Comparison of ENCODE assay signal across 9 cellular contexts in the genomic region with DNA sequence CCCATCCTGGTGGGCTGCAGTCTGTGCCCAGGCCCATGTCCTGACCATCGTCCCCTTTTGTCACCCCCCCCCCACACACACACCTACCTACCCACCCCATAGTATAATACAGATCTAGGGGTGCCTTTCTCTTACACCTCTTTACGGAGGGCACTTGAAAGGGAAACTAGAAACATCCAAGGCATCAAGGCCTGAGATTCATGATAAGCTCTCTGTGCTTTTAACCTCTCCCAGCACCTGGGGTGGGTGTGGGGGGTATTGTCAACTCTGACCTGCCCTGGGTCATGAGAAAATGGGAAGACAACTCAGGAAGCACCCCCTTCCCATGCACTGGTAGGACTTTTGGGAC. TPM values are rescaled to one million over a fixed set of nuclear protein-coding genes. Genes with fewer than 3 reads are reported as not detected.
A peak's percentile ranks its signal among the peaks of the same experiment; 100 is the strongest.
DNase-seq lines count a peak whose midpoint lies in the region; ATAC-seq and TF ChIP-seq lines count a peak whose summit lies in the region.
"Had no signal": no experiment of that assay in that cellular context is flagged by ENCODE, and none has a peak within 500 bp of the region (broad histone marks: within the 10 kb centered on the region; RNA-seq: fewer than 3 reads in every experiment).

No MANE protein-coding gene starts in this region.

- no peaks in the 10 kb centered on the region for H4K20me1 ChIP-seq in SU-DHL-6 (ENCODE audit: low read depth, low read length)
- H4K20me1 ChIP-seq in fibroblast of lung (ENCODE audit: control insufficient read depth, extremely low read depth, insufficient read depth, low read length): peaks cover 2% of the 10 kb centered on the region

- TF ChIP-seq CTCF in GM06990 (IDR thresholded peaks at IDR 0.05; ENCODE audit: insufficient read depth, low read length, poor library complexity, severe bottlenecking): no peak
- no peak for TF ChIP-seq CTCF in SU-DHL-6 (IDR thresholded peaks at IDR 0.05; ENCODE audit: insufficient read depth, low read length, poor library complexity, severe bottlenecking)
- no peak for TF ChIP-seq CTCF in fibroblast of lung (conservative IDR thresholded peaks at IDR 0.05 in 1 of 2, IDR thresholded peaks at IDR 0.05 in 1 of 2; ENCODE audit: low read depth in 1 of 2, low read length in 2 of 2)
- no peak for TF ChIP-seq CTCF in GM20000 (IDR thresholded peaks at IDR 0.05; ENCODE audit: extremely low read depth, missing control alignments)

- no peak for DNase-seq in GM06990 (ENCODE audit: extremely low read depth, insufficient read length)
- no peak for DNase-seq in fibroblast of lung (ENCODE audit: low read depth in 2 of 2)
- no peak for DNase-seq in GM20000 (ENCODE audit: low spot score)
- DNase-seq in T1000 (lab: John Stamatoyannopoulos, UW): no peak

- H3K9me3 ChIP-seq in SU-DHL-6 (ENCODE audit: insufficient read depth, low read length) (no peaks in the 10 kb centered on the region), fibroblast of lung (ENCODE audit: control insufficient read depth, insufficient read depth, low read depth, low read length) (no peaks in the 10 kb centered on the region)

- H2AFZ ChIP-seq in SU-DHL-6 (ENCODE audit: low read depth, low read length, severe bottlenecking) (no peak overlapping the region), fibroblast of lung (ENCODE audit: low read length) (no peak overlapping the region)

- no peaks in the 10 kb centered on the region; the same call in none of the 2 replicates for H3K36me3 ChIP-seq in GM06990 (ENCODE audit: control insufficient read depth, insufficient read depth, low read length)
- no peaks in the 10 kb centered on the region for H3K36me3 ChIP-seq in SU-DHL-6 (ENCODE audit: low read length)
- H3K36me3 ChIP-seq in fibroblast of lung (ENCODE audit: control insufficient read depth, insufficient read depth, low read length): no peaks in the 10 kb centered on the region
- no peaks in the 10 kb centered on the region for H3K36me3 ChIP-seq in rectal smooth muscle tissue (ENCODE audit: control insufficient read depth, insufficient read depth, low read length)

- no peaks in the 10 kb centered on the region for H3K27me3 ChIP-seq in GM06990 (replicated peaks; ENCODE audit: control insufficient read depth, insufficient read depth, low read length)
- H3K27me3 ChIP-seq in SU-DHL-6 (ENCODE audit: low read length): no peaks in the 10 kb centered on the region
- no peaks in the 10 kb centered on the region for H3K27me3 ChIP-seq in fibroblast of lung (ENCODE audit: control insufficient read depth, insufficient read depth, low read length)
- no peaks in the 10 kb centered on the region for H3K27me3 ChIP-seq in rectal smooth muscle tissue (ENCODE audit: control insufficient read depth, insufficient read depth, low read length)

- H3K4me1 ChIP-seq in fibroblast of lung (ENCODE audit: control insufficient read depth, extremely low read depth, insufficient read depth, low read length): peaks cover 4% of the 10 kb centered on the region
- H3K4me1 ChIP-seq in rectal smooth muscle tissue (ENCODE audit: control insufficient read depth, insufficient read depth, low read length): peaks cover 17% of the 10 kb centered on the region

- H3K4me2 ChIP-seq in SU-DHL-6 (ENCODE audit: low read depth, low read length, poor library complexity, severe bottlenecking) (peak overlapping the region; percentile 86), fibroblast of lung (ENCODE audit: extremely low read depth, insufficient read depth, low read length) (peak overlapping the region; percentile 49)

- H3K79me2 ChIP-seq in SU-DHL-6 (ENCODE audit: insufficient read depth, low read length): peaks cover 41% of the 10 kb centered on the region
- peaks cover 65% of the 10 kb centered on the region for H3K79me2 ChIP-seq in fibroblast of lung (ENCODE audit: control insufficient read depth, insufficient read depth, low read length)

- no peaks in the 10 kb centered on the region for H3K9me2 ChIP-seq in SU-DHL-6 (replicated peaks; ENCODE audit: insufficient read depth, low read length)

- no peaks in the 10 kb centered on the region for H3F3A ChIP-seq in SU-DHL-6 (ENCODE audit: insufficient read depth)

- H3K9ac ChIP-seq in SU-DHL-6 (ENCODE audit: low read length) (peak overlapping the region; percentile 82; the same call in 1 of the 2 replicates), fibroblast of lung (ENCODE audit: insufficient read depth, low read length) (peak overlapping the region; percentile 84), rectal smooth muscle tissue (ENCODE audit: low read length) (peak overlapping the region; percentile 16)

- H3K4me3 ChIP-seq in GM06990 (replicated peaks; ENCODE audit: low read depth, low read length) (peak overlapping the region; percentile 87), SU-DHL-6 (ENCODE audit: insufficient read depth, low read length, poor library complexity, severe bottlenecking) (peak overlapping the region; percentile 90), fibroblast of lung (replicated peaks in 1 of 4; ENCODE audit: control extremely low read depth in 1 of 4, insufficient read depth in 1 of 4, low read depth in 3 of 4, low read length in 4 of 4) (peak overlapping the region; percentile 56 to 75 (median 68)), rectal smooth muscle tissue (ENCODE audit: low read length) (peak overlapping the region; percentile 75)

- ATAC-seq in HG03095 (IDR thresholded peaks at IDR 0.05; ENCODE audit: unreplicated experiment): no peak
- ATAC-seq in GM19328 (IDR thresholded peaks at IDR 0.05; ENCODE audit: unreplicated experiment): no peak

- H3K27ac ChIP-seq in SU-DHL-6 (ENCODE audit: low read depth, low read length) (no peak overlapping the region), fibroblast of lung (ENCODE audit: insufficient read depth, low read length) (peak overlapping the region; percentile 50), rectal smooth muscle tissue (ENCODE audit: low read depth, low read length) (peak overlapping the region; percentile 95)

RNA-seq across cellular contexts. Expression of a gene that starts 1.6 kb away (rescaled TPM):
- total RNA-seq in fibroblast of lung: 3.3 and 3.8 TPM in 2 replicates
- polyA plus RNA-seq in fibroblast of lung: 0.44 and 0.54 TPM in 2 replicates
- polyA plus RNA-seq in fibroblast of lung (2012): 7.0 and 8.8 TPM in 2 replicates
- 11.9 and 14.5 TPM in 2 replicates for polyA minus RNA-seq in fibroblast of lung (ENCODE audit: low replicate concordance)

RNA-seq across cellular contexts. Expression of a gene that starts 37.6 kb away (rescaled TPM):
- total RNA-seq in fibroblast of lung: 0.17 TPM in 1 of 2 replicates, not detected in the other
- 0.02 TPM in 1 of 2 replicates, not detected in the other for polyA plus RNA-seq in fibroblast of lung
- polyA plus RNA-seq in fibroblast of lung (2012): 0.09 TPM in 1 of 2 replicates, not detected in the other
- not detected in 2 replicates for polyA minus RNA-seq in fibroblast of lung (ENCODE audit: low replicate concordance)
- total RNA-seq: SK-MEL-5 had no signal

Comparison
In these comparisons a context has a peak if more than half of its experiments do, and no peak if none do; other contexts are left out.
1. H3K9ac ChIP-seq: peak in every context shown above with its lines; median percentile 84 in fibroblast of lung; 82 in SU-DHL-6; 16 in rectal smooth muscle tissue.